1 cellular context compared by ENCODE assay signal in genomic region chr19:44113138-44113783, GRCh38.
A peak's percentile ranks its signal among the peaks of the same experiment; 100 is the strongest.
TF ChIP-seq lines count a peak whose summit lies in the region.

ZNF225 (plus strand) TSS chr19:44113399; CDS start chr19:44115828, 2,429 bp downstream.

TF ChIP-seq in GM12878, 131 proteins besides CTCF, POLR2A, EP300 and RAD21 (continued from another document):
- 0 out of 2 replicates have a peak, but pooled peaks have one; percentile 16 for TF ChIP-seq TCF3 (IDR thresholded peaks at IDR 0.05; ENCODE audit: borderline replicate concordance, insufficient read depth, low read depth, low read length)
